In genomic region chr19:46487178-46487801, GRCh38 we compare ENCODE assay signal across 9 cellular contexts. TPM values are rescaled to one million over a fixed set of nuclear protein-coding genes. Genes with fewer than 3 reads are reported as not detected.
DNase-seq lines count a peak whose midpoint lies in the region; ATAC-seq, FAIRE-seq and TF ChIP-seq lines count a peak whose summit lies in the region.
"Had no signal": no experiment of that assay in that cellular context is flagged by ENCODE, and none has a peak within 500 bp of the region (broad histone marks: within the 10 kb centered on the region; RNA-seq: fewer than 3 reads in every experiment).

No MANE protein-coding gene starts in this region.

- TF ChIP-seq RAD21 in K562 (CRISPR knock-in tag; conservative IDR thresholded peaks at IDR 0.05 in 1 of 2, IDR thresholded peaks at IDR 0.05 in 1 of 2) = no peak

- H3K27ac ChIP-seq in GM23338 (ENCODE audit: low read depth) (no peak overlapping the region), K562 (ENCODE audit: extremely low read depth, low read depth, low read length) (no peak overlapping the region), iPS DF 6.9 (ENCODE audit: low read length) (no peak overlapping the region), RWPE1 (no peak overlapping the region)

- H2AFZ ChIP-seq in GM23338 = peak overlapping the region; percentile 92
- H2AFZ ChIP-seq in K562 (ENCODE audit: low read depth, low read length) = 0 out of 2 replicates have a peak overlapping the region, but pooled peaks have one; percentile 31

- no peaks in the 10 kb centered on the region for H3K9me2 ChIP-seq in GM23338 (ENCODE audit: insufficient read depth)

- in situ Hi-C loops in K562 (cut with MboI) (loop anchor here (5.0 kb wide), 1 partner anchor 90 kb away; no protein-coding TSS in a partner anchor), GM13977 (cut with MboI; ENCODE audit: low pct_unique_long_range_greater_than_20kb, low sequenced_read_pairs, unreplicated experiment) (loop anchor here (5.0 to 25.0 kb wide), 2 partner anchors 85 to 200 kb away; partner anchors contain the start of gene HIF3A)

- H3K4me1 ChIP-seq in GM23338 (ENCODE audit: insufficient read depth) (peaks cover 18% of the 10 kb centered on the region; the same call in 1 of the 2 replicates), K562 (replicated peaks in 1 of 2; ENCODE audit: control insufficient read depth in 2 of 2, insufficient read depth in 2 of 2, low read length in 2 of 2) (peaks cover 0 to 21% of the 10 kb centered on the region in 2 experiments; a peak in 4 of 5 replicates), iPS DF 6.9 (ENCODE audit: control insufficient read depth, insufficient read depth, low read length) (peaks cover 2% of the 10 kb centered on the region)

- peak; percentile 10 for ATAC-seq in GM23338
- ATAC-seq in K562 = no peak
- ATAC-seq in sciatic nerve = peak; percentile 14
- ATAC-seq in stimulated activated memory B cell treated with anti-CD40 and anti-IgM and Interleukin-4, amounts not matched to agents 10 μg/mL and 1 μg/mL and 100 μg/mL, for 72 hours = no peak

- H3K4me2 ChIP-seq in GM23338 (peak overlapping the region; percentile 89), K562 (ENCODE audit: insufficient read depth, low read length) (no peak overlapping the region)

- 0 out of 2 replicates have a peak, but pooled peaks cover 3% of the 10 kb centered on the region for H3F3A ChIP-seq in GM23338 (replicated peaks; ENCODE audit: low read depth)

- H3K9me1 ChIP-seq in K562 (ENCODE audit: control insufficient read depth, insufficient read depth, low read length) = no peaks in the 10 kb centered on the region

- peak overlapping the region; percentile 64 for H3K4me3 Mint-ChIP-seq in GM23338
- no peak overlapping the region for H3K4me3 Mint-ChIP-seq in stimulated activated memory B cell treated with anti-CD40 and anti-IgM and Interleukin-4, amounts not matched to agents 10 μg/mL and 1 μg/mL and 100 μg/mL, for 72 hours

- TF ChIP-seq CTCF in GM23338 (conservative IDR thresholded peaks at IDR 0.05; ENCODE audit: low read depth in 2 of 2) = no peak
- TF ChIP-seq CTCF in K562 (IDR thresholded peaks at IDR 0.05 in 2 of 3, conservative IDR thresholded peaks at IDR 0.05 in 1 of 3; ENCODE audit: insufficient read depth in 2 of 3, low read depth in 1 of 3, low read length in 3 of 3) = no peak
- TF ChIP-seq CTCF in GM13977 (IDR thresholded peaks at IDR 0.05; ENCODE audit: extremely low read depth, insufficient read depth, missing control alignments) = no peak
- no peak for TF ChIP-seq CTCF in RWPE1 (conservative IDR thresholded peaks at IDR 0.05; ENCODE audit: low read depth)

- intact Hi-C loops in K562 (cut with micrococcal nuclease) = loop anchor here (1.0 to 2.0 kb wide), 2 partner anchors 92 to 206 kb away; no protein-coding TSS in a partner anchor
- intact Hi-C loops in sciatic nerve (cut with DNase I) = no loop called here

- H3K27me3 Mint-ChIP-seq in GM23338 (ENCODE audit: insufficient read depth, low read depth, poor library complexity) = peaks cover 59% of the 10 kb centered on the region
- H3K27me3 Mint-ChIP-seq in stimulated activated memory B cell treated with anti-CD40 and anti-IgM and Interleukin-4, amounts not matched to agents 10 μg/mL and 1 μg/mL and 100 μg/mL, for 72 hours = peaks cover 84% of the 10 kb centered on the region

- DNase-seq in GM23338 (ENCODE audit: low spot score) (peak; percentile 53), K562 (ENCODE audit: extremely low read depth in 1 of 4, low spot score in 3 of 4) (no peak), iPS DF 6.9 (ENCODE audit: low read depth, low spot score) (no peak), sciatic nerve (ENCODE audit: low spot score) (no peak), NCI-H2196 (lab: John Stamatoyannopoulos, UW; ENCODE audit: unreplicated experiment) (no peak), GM13977 (ENCODE audit: low spot score) (no peak), RWPE1 (ENCODE audit: low spot score) (no peak)

- POLR2A ChIA-PET in K562 (lab: Yijun Ruan, JAX) = no interaction called here
- POLR2A ChIA-PET in RWPE1 (lab: Yijun Ruan, JAX; ENCODE audit: low non-redundant PET) = no interaction called here

- CTCF ChIA-PET in K562 (lab: Yijun Ruan, JAX; ENCODE audit: low intra/inter-chr PET ratio) (interaction anchor here (0.6 to 7.8 kb wide), 10 partner anchors 25 to 409 kb away, joined by 3 to 325 read pairs (median 4); no protein-coding TSS in a partner anchor), RWPE1 (lab: Yijun Ruan, JAX) (interaction anchor here (0.5 to 2.7 kb wide), 10 partner anchors 12 to 559 kb away, joined by 3 to 38 read pairs (median 4); no protein-coding TSS in a partner anchor)

- 19% methylated on average over 15 of the region's 19 CpGs for WGBS in K562 (ENCODE audit: insufficient coverage, low coverage, missing lambda C conversion rate)
- no CpG with 5 or more reads among the region's 19 CpGs for whole genome bisulfite sequencing in iPS DF 6.9 (ENCODE audit: insufficient coverage, insufficient read length)

- no peaks in the 10 kb centered on the region for H3K79me2 ChIP-seq in GM23338 (replicated peaks; ENCODE audit: insufficient read depth)
- no peaks in the 10 kb centered on the region for H3K79me2 ChIP-seq in K562 (ENCODE audit: control insufficient read depth, insufficient read depth, low read length)

- H3K9ac ChIP-seq in K562 (ENCODE audit: insufficient read depth in 1 of 2, low read depth in 2 of 2, low read length in 2 of 2) = peak overlapping the region in 1 of 2 experiments; percentile 61; a peak in 1 of 4 replicates

- peaks cover 22% of the 10 kb centered on the region for H3K4me1 Mint-ChIP-seq in GM23338
- peaks cover 34% of the 10 kb centered on the region for H3K4me1 Mint-ChIP-seq in stimulated activated memory B cell treated with anti-CD40 and anti-IgM and Interleukin-4, amounts not matched to agents 10 μg/mL and 1 μg/mL and 100 μg/mL, for 72 hours

- no peaks in the 10 kb centered on the region; the same call in 1 of the 2 replicates for H3K9me3 ChIP-seq in K562 (replicated peaks; ENCODE audit: control insufficient read depth, insufficient read depth, low read depth, low read length)
- H3K9me3 ChIP-seq in iPS DF 6.9 (ENCODE audit: control insufficient read depth, insufficient read depth, low read length) = no peaks in the 10 kb centered on the region

- no peaks in the 10 kb centered on the region for H4K20me1 ChIP-seq in GM23338 (replicated peaks; ENCODE audit: insufficient read depth)
- H4K20me1 ChIP-seq in K562 (replicated peaks; ENCODE audit: control insufficient read depth, insufficient read depth, low read length) = peaks cover 18% of the 10 kb centered on the region; the same call in 1 of the 2 replicates

- H3K27me3 ChIP-seq in GM23338 (ENCODE audit: insufficient read depth) (peaks cover 61% of the 10 kb centered on the region), K562 (ENCODE audit: control insufficient read depth in 2 of 2, insufficient read depth in 2 of 2, low read length in 2 of 2) (peaks cover 46 to 80% of the 10 kb centered on the region in 2 experiments), iPS DF 6.9 (ENCODE audit: control insufficient read depth, insufficient read depth, low read length) (peaks cover 11% of the 10 kb centered on the region; the same call in 1 of the 2 replicates)

- H3K9me3 Mint-ChIP-seq in GM23338 = no peaks in the 10 kb centered on the region
- no peaks in the 10 kb centered on the region for H3K9me3 Mint-ChIP-seq in stimulated activated memory B cell treated with anti-CD40 and anti-IgM and Interleukin-4, amounts not matched to agents 10 μg/mL and 1 μg/mL and 100 μg/mL, for 72 hours
- H3K9me3 Mint-ChIP-seq: naive thymus-derived CD8-positive, alpha-beta T cell had no signal

- no peak for TF ChIP-seq POLR2A in K562 (conservative IDR thresholded peaks at IDR 0.05)

- FAIRE-seq in K562 (lab: Jason Lieb, UNC) = no peak

- H3K4me3 ChIP-seq in GM23338 = peak overlapping the region; percentile 63
- H3K4me3 ChIP-seq in K562 = no peak overlapping the region
- H3K4me3 ChIP-seq in iPS DF 6.9 (ENCODE audit: low read length) = peak overlapping the region; percentile 1; the same call in 1 of the 2 replicates

- TF ChIP-seq EP300 in K562 (IDR thresholded peaks at IDR 0.05; ENCODE audit: low read length) = no peak

- H3K36me3 ChIP-seq in GM23338 (ENCODE audit: insufficient read depth) = no peaks in the 10 kb centered on the region
- H3K36me3 ChIP-seq in K562 (ENCODE audit: control insufficient read depth, insufficient read depth, low read length) = no peaks in the 10 kb centered on the region
- no peaks in the 10 kb centered on the region for H3K36me3 ChIP-seq in iPS DF 6.9 (ENCODE audit: control insufficient read depth, insufficient read depth, low read length)

- no peak overlapping the region for H3K27ac Mint-ChIP-seq in GM23338
- no peak overlapping the region for H3K27ac Mint-ChIP-seq in stimulated activated memory B cell treated with anti-CD40 and anti-IgM and Interleukin-4, amounts not matched to agents 10 μg/mL and 1 μg/mL and 100 μg/mL, for 72 hours

- H3K36me3 Mint-ChIP-seq in GM23338 (ENCODE audit: low read depth) = no peaks in the 10 kb centered on the region
- H3K36me3 Mint-ChIP-seq in stimulated activated memory B cell treated with anti-CD40 and anti-IgM and Interleukin-4, amounts not matched to agents 10 μg/mL and 1 μg/mL and 100 μg/mL, for 72 hours = no peaks in the 10 kb centered on the region
- H3K36me3 Mint-ChIP-seq: naive thymus-derived CD8-positive, alpha-beta T cell had no signal

- no TSS peak for BruUV-seq in K562 (replicated peaks; lab: Mats Ljungman, UMichigan)

RNA-seq across cellular contexts. Expression of gene PNMA8B, which starts 8.4 kb away (rescaled TPM):
- 1.6 and 1.7 TPM in 2 replicates for total RNA-seq in GM23338 (2014; rRNA removed; shearing (Covaris generic))
- polyA plus RNA-seq in GM23338 (2016; fragmentation: Nextera tagmentation; extraction: Ambion mirVana) (0.44 and 0.80 TPM in 2 replicates), K562 (2011; rRNA removed) (not detected in 2 replicates), K562 (2014; fragmentation: Illumina TruSeq; extraction: Trizol) (not detected in 2 replicates), K562 (2014; fragmentation: Nextera tagmentation; extraction: Ambion mirVana) (not detected), K562 (2014; rRNA removed) (not detected in 2 replicates)
- total RNA-seq in K562 (2011; cell fraction: chromatin; rRNA removed; ENCODE audit: low replicate concordance) = not detected in 2 replicates
- not detected in 2 replicates for total RNA-seq in K562 (2011; cell fraction: nucleolus; rRNA removed)
- total RNA-seq in K562 (2011; cell fraction: nucleoplasm; rRNA removed) = not detected in 2 replicates
- total RNA-seq in K562 (2014; rRNA removed) (0.04 TPM in 1 of 2 replicates, not detected in the other), K562 (2014; rRNA removed; fragmentation: Illumina TruSeq; extraction: Trizol) (not detected in 2 replicates), K562 (2015; rRNA removed; fragmentation: Illumina TruSeq; extraction: Trizol) (not detected in 2 replicates), K562 (2021) (0.02 TPM in 1 of 2 replicates, not detected in the other), sciatic nerve (3.6 TPM)
- polyA plus RNA-seq in K562 (2011; cell fraction: cytosol; rRNA removed) = 0.01 TPM in 1 of 2 replicates, not detected in the other
- polyA plus RNA-seq in K562 (2011; cell fraction: nucleus; rRNA removed) = not detected in 2 replicates
- polyA plus RNA-seq in K562 (2012) = not detected in 2 replicates
- not detected in 2 replicates for polyA minus RNA-seq in K562 (2011; rRNA and poly(A)+ RNA removed)
- not detected in 2 replicates for polyA minus RNA-seq in K562 (2011; cell fraction: cytosol; rRNA and poly(A)+ RNA removed)
- not detected in 2 replicates for polyA minus RNA-seq in K562 (2011; cell fraction: nucleus; rRNA and poly(A)+ RNA removed)

RNA-seq across cellular contexts. Expression of gene PNMA8A, which starts 15.9 kb away (rescaled TPM):
- total RNA-seq in GM23338 (2014; rRNA removed; shearing (Covaris generic)) = 17.8 and 19.6 TPM in 2 replicates
- polyA plus RNA-seq in GM23338 (2016; fragmentation: Nextera tagmentation; extraction: Ambion mirVana) (21.7 and 28.0 TPM in 2 replicates), K562 (2011; rRNA removed) (20.1 and 23.8 TPM in 2 replicates), K562 (2014; fragmentation: Illumina TruSeq; extraction: Trizol) (17.8 and 18.5 TPM in 2 replicates), K562 (2014; fragmentation: Nextera tagmentation; extraction: Ambion mirVana) (1 to 10 TPM; 6.6 to 7.2 TPM), K562 (2014; rRNA removed) (13.2 and 16.7 TPM in 2 replicates)
- total RNA-seq in K562 (2011; cell fraction: chromatin; rRNA removed; ENCODE audit: low replicate concordance) = 11.8 and 15.0 TPM in 2 replicates
- total RNA-seq in K562 (2011; cell fraction: nucleolus; rRNA removed) = 9.9 and 10.7 TPM in 2 replicates
- total RNA-seq in K562 (2011; cell fraction: nucleoplasm; rRNA removed) = 13.3 and 16.0 TPM in 2 replicates
- total RNA-seq in K562 (2014; rRNA removed) (13.3 and 16.6 TPM in 2 replicates), K562 (2014; rRNA removed; fragmentation: Illumina TruSeq; extraction: Trizol) (18.4 and 19.5 TPM in 2 replicates), K562 (2015; rRNA removed; fragmentation: Illumina TruSeq; extraction: Trizol) (18.3 and 18.6 TPM in 2 replicates), K562 (2021) (14.9 and 16.3 TPM in 2 replicates), sciatic nerve (9.3 TPM)
- 9.2 and 16.4 TPM in 2 replicates for polyA plus RNA-seq in K562 (2011; cell fraction: cytosol; rRNA removed)
- 5.4 and 6.0 TPM in 2 replicates for polyA plus RNA-seq in K562 (2011; cell fraction: nucleus; rRNA removed)
- polyA plus RNA-seq in K562 (2012) = 14.2 and 18.1 TPM in 2 replicates
- 12.6 and 14.7 TPM in 2 replicates for polyA minus RNA-seq in K562 (2011; rRNA and poly(A)+ RNA removed)
- 7.6 and 8.3 TPM in 2 replicates for polyA minus RNA-seq in K562 (2011; cell fraction: cytosol; rRNA and poly(A)+ RNA removed)
- 2.0 and 4.9 TPM in 2 replicates for polyA minus RNA-seq in K562 (2011; cell fraction: nucleus; rRNA and poly(A)+ RNA removed)
- polyA plus RNA-seq: naive thymus-derived CD8-positive, alpha-beta T cell had no signal

RNA-seq across cellular contexts. Expression of gene PNMA8C, which starts 58.6 kb away (rescaled TPM):
- 2.3 and 2.6 TPM in 2 replicates for total RNA-seq in GM23338 (2014; rRNA removed; shearing (Covaris generic))
- polyA plus RNA-seq in GM23338 (2016; fragmentation: Nextera tagmentation; extraction: Ambion mirVana) (0.44 and 0.59 TPM in 2 replicates), K562 (2011; rRNA removed) (0.01 TPM in 1 of 2 replicates, not detected in the other), K562 (2014; fragmentation: Illumina TruSeq; extraction: Trizol) (not detected in 2 replicates), K562 (2014; fragmentation: Nextera tagmentation; extraction: Ambion mirVana) (not detected), K562 (2014; rRNA removed) (0.05 TPM in 1 of 2 replicates, not detected in the other)
- 0.12 TPM in 1 of 2 replicates, not detected in the other for total RNA-seq in K562 (2011; cell fraction: chromatin; rRNA removed; ENCODE audit: low replicate concordance)
- not detected in 2 replicates for total RNA-seq in K562 (2011; cell fraction: nucleolus; rRNA removed)
- total RNA-seq in K562 (2011; cell fraction: nucleoplasm; rRNA removed) = not detected in 2 replicates
- total RNA-seq in K562 (2014; rRNA removed) (0.04 and 0.05 TPM in 2 replicates), K562 (2014; rRNA removed; fragmentation: Illumina TruSeq; extraction: Trizol) (not detected in 2 replicates), K562 (2015; rRNA removed; fragmentation: Illumina TruSeq; extraction: Trizol) (0.04 TPM in 1 of 2 replicates, not detected in the other), K562 (2021) (0.04 TPM in 1 of 2 replicates, not detected in the other), sciatic nerve (not detected)
- 0.01 TPM in 2 replicates for polyA plus RNA-seq in K562 (2011; cell fraction: cytosol; rRNA removed)
- polyA plus RNA-seq in K562 (2011; cell fraction: nucleus; rRNA removed) = 0.03 TPM in 1 of 2 replicates, not detected in the other
- polyA plus RNA-seq in K562 (2012) = 0.03 and 0.05 TPM in 2 replicates
- not detected in 2 replicates for polyA minus RNA-seq in K562 (2011; rRNA and poly(A)+ RNA removed)
- polyA minus RNA-seq in K562 (2011; cell fraction: cytosol; rRNA and poly(A)+ RNA removed) = not detected in 2 replicates
- 0.11 TPM in 1 of 2 replicates, not detected in the other for polyA minus RNA-seq in K562 (2011; cell fraction: nucleus; rRNA and poly(A)+ RNA removed)
- total RNA-seq: naive thymus-derived CD8-positive, alpha-beta T cell had no signal
- polyA plus RNA-seq: naive thymus-derived CD8-positive, alpha-beta T cell had no signal

Comparison
In these comparisons a context has a peak if more than half of its experiments do, and no peak if none do; other contexts are left out.
1. ATAC-seq: peak in GM23338 (single experiment) and sciatic nerve (single experiment); none in K562 (single experiment) and stimulated activated memory B cell treated with anti-CD40 and anti-IgM and Interleukin-4, amounts not matched to agents 10 μg/mL and 1 μg/mL and 100 μg/mL, for 72 hours (single experiment).